In genomic region chr3:164393171-164393570, GRCh38 we compare ENCODE assay signal across 25 cellular contexts.
"Had no signal": no experiment of that assay in that cellular context is flagged by ENCODE, and none has a peak within 500 bp of the region (broad histone marks: within the 10 kb centered on the region; RNA-seq: fewer than 3 reads in every experiment).

No MANE protein-coding gene starts in this region.

- H3K27me3 ChIP-seq: body of pancreas, colonic mucosa, pancreas, right atrium auricular region, uterus had no signal

- H3K36me3 ChIP-seq: colonic mucosa, pancreas, right atrium auricular region, uterus had no signal

- H3K27ac ChIP-seq: body of pancreas, colonic mucosa, pancreas, psoas muscle, right atrium auricular region, uterus had no signal

- H3K9me3 ChIP-seq: body of pancreas, colonic mucosa, pancreas, psoas muscle, right atrium auricular region, uterus had no signal

- H3K4me1 ChIP-seq: colonic mucosa, psoas muscle, right atrium auricular region, uterus had no signal

- DNase-seq: activated CD4-positive, alpha-beta T cell treated with anti-CD3 and anti-CD28 coated beads for 36 hours; activated CD4-positive, alpha-beta T cell treated with anti-CD3 and anti-CD28 coated beads, Interleukin-2, amount 50 U/mL, for 4 hours; activated CD4-positive, CD25-positive, alpha-beta regulatory T cell; activated effector memory CD4-positive, alpha-beta T cell treated with Interleukin-2 at 50 U/mL for 16 hours; activated naive CD4-positive, alpha-beta T cell treated with Interleukin-2 at 50 U/mL for 16 hours; activated T-cell treated with anti-CD3 and anti-CD28 coated beads for 4 hours; anterior cingulate cortex; body of pancreas; colonic mucosa; effector memory CD4-positive, alpha-beta T cell; head of caudate nucleus; hypothalamus; naive B cell; nephron progenitor cell; pancreas; psoas muscle; stimulated activated CD4-positive, alpha-beta T cell treated with anti-CD3 and anti-CD28 coated beads, Interleukin-1b, Interleukin-23, amount 100 ng/mL, for 48 hours; stimulated activated CD4-positive, alpha-beta T cell treated with anti-CD3 and anti-CD28 coated beads, Interleukin-4, amount 100 ng/mL, for 4 hours; stimulated activated CD8-positive, alpha-beta memory T cell treated with anti-CD3 and anti-CD28 coated beads, Interleukin-4, amount 100 ng/mL, for 48 hours; stimulated activated naive CD8-positive, alpha-beta T cell treated with anti-CD3 and anti-CD28 coated beads, Interleukin-15, amount 100 ng/mL, for 72 hours; substantia nigra; uterus had no signal

- ATAC-seq: activated CD4-positive, alpha-beta T cell treated with anti-CD3 and anti-CD28 coated beads for 36 hours; body of pancreas; pancreas; psoas muscle; stimulated activated memory B cell treated with anti-CD40 and anti-IgM and Interleukin-4, amounts not matched to agents 10 μg/mL and 1 μg/mL and 100 μg/mL, for 72 hours; stimulated activated naive CD8-positive, alpha-beta T cell treated with anti-CD3 and anti-CD28 coated beads, Interleukin-15, amount 100 ng/mL, for 72 hours had no signal

- H3K4me2 ChIP-seq: smooth muscle cell had no signal

- H3K4me3 ChIP-seq: body of pancreas, colonic mucosa, pancreas, psoas muscle, right atrium auricular region, smooth muscle cell, uterus had no signal
